ENCODE assay signal across 8 cellular contexts in the genomic region with DNA sequence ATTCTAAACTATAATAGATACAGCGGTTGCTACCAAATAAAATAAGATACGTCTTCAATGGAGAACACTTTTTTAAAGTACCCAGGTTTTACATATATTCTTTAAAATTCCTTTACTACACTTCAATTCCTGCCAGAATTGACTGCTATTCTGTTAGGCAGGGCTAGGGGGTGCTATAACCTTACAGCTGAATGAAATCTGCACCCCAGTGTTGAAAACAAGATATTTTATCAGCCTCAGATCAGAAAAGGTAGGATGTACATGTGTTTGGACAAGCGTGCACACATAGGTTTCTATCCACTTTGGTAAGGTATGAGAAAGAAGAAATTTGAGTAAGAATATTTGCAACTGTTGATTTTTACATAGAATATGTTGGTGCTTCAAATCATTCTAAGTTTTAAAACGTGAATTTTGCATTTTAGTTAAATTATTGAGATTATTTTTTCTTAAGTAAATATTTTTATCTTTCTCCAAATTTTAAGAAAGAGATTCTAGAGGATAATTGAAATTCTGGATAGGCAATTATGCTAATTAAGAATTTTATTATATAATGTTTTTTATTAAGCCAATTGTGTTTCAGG.
A peak's percentile ranks its signal among the peaks of the same experiment; 100 is the strongest.
DNase-seq lines count a peak whose midpoint lies in the region; ATAC-seq and TF ChIP-seq lines count a peak whose summit lies in the region.

No MANE protein-coding gene starts in this region.

- H3K36me3 Mint-ChIP-seq in mesothelial cell of epicardium: no peaks in the 10 kb centered on the region
- no peaks in the 10 kb centered on the region for H3K36me3 Mint-ChIP-seq in T-helper 2 cell treated with Interferon-gamma antibody and Interleukin-4, amounts not matched to agents 5 μg/mL and 100 μg/mL, for 36 hours (ENCODE audit: low read depth)

- H3K9me3 Mint-ChIP-seq in mesothelial cell of epicardium: peaks cover 3% of the 10 kb centered on the region
- H3K9me3 Mint-ChIP-seq in T-helper 2 cell treated with Interferon-gamma antibody and Interleukin-4, amounts not matched to agents 5 μg/mL and 100 μg/mL, for 36 hours: no peaks in the 10 kb centered on the region

- no peak overlapping the region for H3K4me3 Mint-ChIP-seq in mesothelial cell of epicardium
- no peak overlapping the region for H3K4me3 Mint-ChIP-seq in T-helper 2 cell treated with Interferon-gamma antibody and Interleukin-4, amounts not matched to agents 5 μg/mL and 100 μg/mL, for 36 hours

- TF ChIP-seq CTCF in mesothelial cell of epicardium (IDR thresholded peaks at IDR 0.05; ENCODE audit: unreplicated experiment): peak; percentile 77

- peaks cover 10% of the 10 kb centered on the region for H3K27me3 Mint-ChIP-seq in mesothelial cell of epicardium (ENCODE audit: low read depth)
- H3K27me3 Mint-ChIP-seq in T-helper 2 cell treated with Interferon-gamma antibody and Interleukin-4, amounts not matched to agents 5 μg/mL and 100 μg/mL, for 36 hours (ENCODE audit: low read depth): no peaks in the 10 kb centered on the region

- peak; percentile 87 for ATAC-seq in GM18868 (IDR thresholded peaks at IDR 0.05; ENCODE audit: unreplicated experiment)
- peak; percentile 89 for ATAC-seq in HG03103 (IDR thresholded peaks at IDR 0.05; ENCODE audit: low read depth, unreplicated experiment)
- no peak for ATAC-seq in GM21447 (IDR thresholded peaks at IDR 0.05; ENCODE audit: unreplicated experiment)

- DNase-seq in COLO829 (ENCODE audit: low spot score): peak; percentile 32
- peak; percentile 74 for DNase-seq in NCI-H748 (lab: John Stamatoyannopoulos, UW; ENCODE audit: unreplicated experiment)
- DNase-seq in cerebellar cortex (ENCODE audit: low spot score): peak; percentile 15
- DNase-seq in mesothelial cell of epicardium (ENCODE audit: low spot score in 2 of 2, unreplicated experiment in 2 of 2): no peak
- no peak for DNase-seq in T-helper 2 cell treated with Interferon-gamma antibody and Interleukin-4, amounts not matched to agents 5 μg/mL and 100 μg/mL, for 36 hours (ENCODE audit: low spot score)

- H3K27ac Mint-ChIP-seq in mesothelial cell of epicardium: no peak overlapping the region
- H3K27ac Mint-ChIP-seq in T-helper 2 cell treated with Interferon-gamma antibody and Interleukin-4, amounts not matched to agents 5 μg/mL and 100 μg/mL, for 36 hours: no peak overlapping the region

- peaks cover 12% of the 10 kb centered on the region for H3K4me1 Mint-ChIP-seq in mesothelial cell of epicardium
- no peaks in the 10 kb centered on the region for H3K4me1 Mint-ChIP-seq in T-helper 2 cell treated with Interferon-gamma antibody and Interleukin-4, amounts not matched to agents 5 μg/mL and 100 μg/mL, for 36 hours (ENCODE audit: low read depth)

Comparison
In these comparisons a context has a peak if more than half of its experiments do, and no peak if none do; other contexts are left out.
1. DNase-seq: peak in COLO829 (single experiment), NCI-H748 (single experiment) and cerebellar cortex (single experiment); none in mesothelial cell of epicardium (0 of 2) and T-helper 2 cell treated with Interferon-gamma antibody and Interleukin-4, amounts not matched to agents 5 μg/mL and 100 μg/mL, for 36 hours (single experiment).